ENCODE assay signal across 12 cellular contexts in genomic region chr1:230163205-230163604, GRCh38.
DNase-seq lines count a peak whose midpoint lies in the region; ATAC-seq and TF ChIP-seq lines count a peak whose summit lies in the region.
"Had no signal": no experiment of that assay in that cellular context is flagged by ENCODE, and none has a peak within 500 bp of the region (broad histone marks: within the 10 kb centered on the region; RNA-seq: fewer than 3 reads in every experiment).

No MANE protein-coding gene starts in this region.

- DNase-seq in ELR (ENCODE audit: low read depth) (peak; percentile 86), activated B cell treated with CpG ODN at 0.5 μM for 24 hours (no peak), Right ventricle myocardium superior (peak; percentile 50), sigmoid colon (peak; percentile 88), NCI-H748 treated with DMSO at 0.1 percent for 48 hours (lab: John Stamatoyannopoulos, UW) (no peak)
- no peak for DNase-seq in stimulated activated naive CD4-positive, alpha-beta T cell (lab: John Stamatoyannopoulos, UW)
- DNase-seq: NCI-H1930; stimulated activated CD4-positive, alpha-beta T cell treated with anti-CD3 and anti-CD28 coated beads, Interleukin-15, amount 100 ng/mL, for 24 hours had no signal

- no peaks in the 10 kb centered on the region for H3K9me3 Mint-ChIP-seq in activated B cell treated with CpG ODN at 0.5 μM for 24 hours
- H3K9me3 Mint-ChIP-seq: CD8-positive, alpha-beta T cell; naive thymus-derived CD8-positive, alpha-beta T cell had no signal

- H3K4me1 Mint-ChIP-seq in activated B cell treated with CpG ODN at 0.5 μM for 24 hours, result peaks cover 81% of the 10 kb centered on the region

- peaks cover 0 to 20% (median 12%) of the 10 kb centered on the region in 4 donors for H3K4me1 ChIP-seq in sigmoid colon

- H3K4me3 Mint-ChIP-seq in activated B cell treated with CpG ODN at 0.5 μM for 24 hours, result no peak overlapping the region
- H3K4me3 Mint-ChIP-seq: CD8-positive, alpha-beta T cell; naive thymus-derived CD8-positive, alpha-beta T cell had no signal

- no peak for TF ChIP-seq POLR2A in sigmoid colon (IDR thresholded peaks at IDR 0.05)

- no peaks in the 10 kb centered on the region for H3K36me3 ChIP-seq in sigmoid colon

- no peaks in the 10 kb centered on the region for H3K9me3 ChIP-seq in sigmoid colon

- TF ChIP-seq EP300 in sigmoid colon (IDR thresholded peaks at IDR 0.05), result no peak

- H3K27me3 ChIP-seq in sigmoid colon, result no peaks in the 10 kb centered on the region

- H3K27me3 Mint-ChIP-seq in activated B cell treated with CpG ODN at 0.5 μM for 24 hours, result no peaks in the 10 kb centered on the region
- H3K27me3 Mint-ChIP-seq: naive thymus-derived CD8-positive, alpha-beta T cell had no signal

- peak overlapping the region in 3 of 4 donors; percentile 29 to 36 (median 36) for H3K27ac ChIP-seq in sigmoid colon

- CTCF ChIA-PET in activated B cell treated with CpG ODN at 0.5 μM for 24 hours (lab: Charles Lee), result interaction anchor here (1.0 to 1.4 kb wide), 2 partner anchors 13 to 502 kb away, joined by 3 to 5 read pairs; no protein-coding TSS in a partner anchor

- H3K36me3 Mint-ChIP-seq in activated B cell treated with CpG ODN at 0.5 μM for 24 hours (ENCODE audit: low read depth), result peaks cover 12% of the 10 kb centered on the region
- H3K36me3 Mint-ChIP-seq: CD8-positive, alpha-beta T cell; naive thymus-derived CD8-positive, alpha-beta T cell had no signal

- ATAC-seq in activated B cell treated with CpG ODN at 0.5 μM for 24 hours (ENCODE audit: low read depth) (no peak), Right ventricle myocardium superior (ENCODE audit: poor library complexity) (peak; percentile 63), GM19452 (IDR thresholded peaks at IDR 0.05; ENCODE audit: unreplicated experiment) (no peak), HG03342 (IDR thresholded peaks at IDR 0.05; ENCODE audit: unreplicated experiment) (no peak)
- ATAC-seq: CD8-positive, alpha-beta T cell; naive thymus-derived CD8-positive, alpha-beta T cell had no signal

- intact Hi-C loops in activated B cell treated with CpG ODN at 0.5 μM for 24 hours (cut with micrococcal nuclease), result no loop called here
- intact Hi-C loops in Right ventricle myocardium superior (cut with DNase I), result no loop called here
- intact Hi-C loops in sigmoid colon (cut with DNase I), result no loop called here

- H3K27ac Mint-ChIP-seq in activated B cell treated with CpG ODN at 0.5 μM for 24 hours, result peak overlapping the region; percentile 53
- H3K27ac Mint-ChIP-seq: CD8-positive, alpha-beta T cell had no signal

- no peak overlapping the region for H3K4me3 ChIP-seq in sigmoid colon

- 92% methylated on average over 6 of the region's 6 CpGs for WGBS in sigmoid colon, 2 donors

- no peak for TF ChIP-seq CTCF in activated B cell treated with CpG ODN at 0.5 μM for 24 hours (IDR thresholded peaks at IDR 0.05)
- no peak for TF ChIP-seq CTCF in sigmoid colon (IDR thresholded peaks at IDR 0.05)

- POLR2A ChIA-PET in activated B cell treated with CpG ODN at 0.5 μM for 24 hours (lab: Charles Lee), result interaction anchor here (0.7 to 1.3 kb wide), 4 partner anchors 13 to 122 kb away, joined by 3 to 6 read pairs (median 4); no protein-coding TSS in a partner anchor

Comparison
In these comparisons a context has a peak if more than half of its experiments do, and no peak if none do; other contexts are left out.
1. DNase-seq: peak in ELR (single experiment), Right ventricle myocardium superior (single experiment) and sigmoid colon (single experiment); none in activated B cell treated with CpG ODN at 0.5 μM for 24 hours (single experiment), stimulated activated naive CD4-positive, alpha-beta T cell (0 of 6) and NCI-H748 treated with DMSO at 0.1 percent for 48 hours (single experiment).